Comparison of ENCODE assay signal across 13 cellular contexts in genomic region chr18:13448028-13448795, GRCh38.
A peak's percentile ranks its signal among the peaks of the same experiment; 100 is the strongest.
DNase-seq lines count a peak whose midpoint lies in the region; ATAC-seq and TF ChIP-seq lines count a peak whose summit lies in the region.
"Had no signal": no experiment of that assay in that cellular context is flagged by ENCODE, and none has a peak within 500 bp of the region (broad histone marks: within the 10 kb centered on the region; RNA-seq: fewer than 3 reads in every experiment).

No MANE protein-coding gene starts in this region.

- H3K27me3 Mint-ChIP-seq in nephron (ENCODE audit: low read depth), result peaks cover 34% of the 10 kb centered on the region

- DNase-seq in right atrium auricular region (ENCODE audit: low spot score) (no peak), left ventricle myocardium superior (no peak), brain microvascular endothelial cell (no peak), upper lobe of right lung (no peak), GDM1 (lab: John Stamatoyannopoulos, UW) (no peak), NCI-H1694 treated with DMSO at 0.1 percent for 48 hours (lab: John Stamatoyannopoulos, UW) (no peak)
- DNase-seq: activated T-cell treated with anti-CD3 and anti-CD28 coated beads for 4 hours; effector memory CD8-positive, alpha-beta T cell; Karpas-422; kidney; natural killer cell had no signal

- no peaks in the 10 kb centered on the region for H3K9me3 ChIP-seq in right atrium auricular region
- H3K9me3 ChIP-seq in upper lobe of right lung, result no peaks in the 10 kb centered on the region

- H3K27ac ChIP-seq in right atrium auricular region, result peak overlapping the region; percentile 47 to 71
- peak overlapping the region; percentile 62 for H3K27ac ChIP-seq in brain microvascular endothelial cell
- no peak overlapping the region for H3K27ac ChIP-seq in upper lobe of right lung

- H3K4me1 ChIP-seq in right atrium auricular region (peaks cover 0 to 56% of the 10 kb centered on the region in 2 donors), upper lobe of right lung (peaks cover 23% of the 10 kb centered on the region)

- no peaks in the 10 kb centered on the region for H3K9me3 Mint-ChIP-seq in nephron
- H3K9me3 Mint-ChIP-seq: effector memory CD8-positive, alpha-beta T cell; natural killer cell had no signal

- ATAC-seq in left ventricle myocardium superior (no peak), upper lobe of right lung (no peak), HG03175 (IDR thresholded peaks at IDR 0.05; ENCODE audit: unreplicated experiment) (no peak)
- ATAC-seq: effector memory CD8-positive, alpha-beta T cell; natural killer cell had no signal

- no peaks in the 10 kb centered on the region for H3K36me3 ChIP-seq in right atrium auricular region
- H3K36me3 ChIP-seq in brain microvascular endothelial cell (replicated peaks), result no peaks in the 10 kb centered on the region
- no peaks in the 10 kb centered on the region for H3K36me3 ChIP-seq in upper lobe of right lung

- H3K36me3 Mint-ChIP-seq in nephron (ENCODE audit: low read depth), result no peaks in the 10 kb centered on the region
- H3K36me3 Mint-ChIP-seq: natural killer cell had no signal

- intact Hi-C loops in left ventricle myocardium superior (cut with micrococcal nuclease) (no loop called here), upper lobe of right lung (cut with DNase I) (no loop called here)

- H3K4me3 ChIP-seq in right atrium auricular region (peak overlapping the region in 1 of 2 donors; percentile 12), brain microvascular endothelial cell (ENCODE audit: low read depth, low read length) (no peak overlapping the region), upper lobe of right lung (peak overlapping the region; percentile 2)

- peaks cover 46% of the 10 kb centered on the region for H3K4me1 Mint-ChIP-seq in nephron

- H3K27ac Mint-ChIP-seq in nephron, result peak overlapping the region; percentile 79 to 93 (median 91)
- H3K27ac Mint-ChIP-seq: effector memory CD8-positive, alpha-beta T cell; natural killer cell had no signal

- H3K27me3 ChIP-seq in right atrium auricular region (no peaks in the 10 kb centered on the region), brain microvascular endothelial cell (replicated peaks) (peaks cover 2% of the 10 kb centered on the region), upper lobe of right lung (no peaks in the 10 kb centered on the region)

- H3K4me3 Mint-ChIP-seq in nephron, result peak overlapping the region; percentile 47 to 60 (median 60)
- H3K4me3 Mint-ChIP-seq: effector memory CD8-positive, alpha-beta T cell; natural killer cell had no signal

- in situ Hi-C loops in brain microvascular endothelial cell (cut with HindIII; ENCODE audit: low pct_ligation_motif_present, low sequenced_read_pairs), result no loop called here

- TF ChIP-seq CTCF in right atrium auricular region (IDR thresholded peaks at IDR 0.05) (no peak), brain microvascular endothelial cell (IDR thresholded peaks at IDR 0.05; ENCODE audit: low read depth, low read length, missing control alignments) (no peak), nephron (IDR thresholded peaks at IDR 0.05; ENCODE audit: unreplicated experiment in 3 of 3) (no peak), upper lobe of right lung (IDR thresholded peaks at IDR 0.05) (no peak)
